In genomic region chr2:96064760-96065159, GRCh38 we compare ENCODE assay signal across 4 cellular contexts. TPM values are rescaled to one million over a fixed set of nuclear protein-coding genes. Genes with fewer than 3 reads are reported as not detected.
"Had no signal": no experiment of that assay in that cellular context is flagged by ENCODE, and none has a peak within 500 bp of the region (broad histone marks: within the 10 kb centered on the region; RNA-seq: fewer than 3 reads in every experiment).

No MANE protein-coding gene starts in this region.

RNA-seq across cellular contexts. Expression of gene GPAT2, which starts 30.0 kb away (rescaled TPM):
- total RNA-seq: HT1080 had no signal

RNA-seq across cellular contexts. Expression of gene ADRA2B, which starts 51.6 kb away (rescaled TPM):
- total RNA-seq: GM23248, HFFc6, HT1080 had no signal
- polyA plus RNA-seq: GM23248, IgD-negative memory B cell had no signal
